ENCODE assay signal across 22 cellular contexts in the genomic region with DNA sequence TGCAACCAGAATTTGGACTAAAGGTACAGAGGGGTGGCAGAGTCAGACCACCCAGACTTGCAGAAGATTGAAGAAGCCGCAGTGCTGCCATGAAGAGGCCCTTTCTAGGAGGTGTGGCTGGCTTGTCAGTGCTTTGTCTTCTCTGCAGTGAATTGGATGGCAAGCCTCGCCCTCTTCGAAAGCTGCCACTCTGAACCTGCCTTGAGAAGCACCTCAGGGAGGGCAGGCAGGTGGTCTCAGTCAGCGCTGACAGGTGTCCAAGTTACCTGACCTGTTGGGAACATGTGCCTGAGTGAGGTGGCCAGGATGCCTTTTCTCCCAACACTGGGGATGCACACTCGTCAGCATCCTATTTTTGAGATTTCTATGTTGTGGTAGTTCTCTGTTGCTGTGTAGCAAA. TPM values are rescaled to one million over a fixed set of nuclear protein-coding genes. Genes with fewer than 3 reads are reported as not detected.
A peak's percentile ranks its signal among the peaks of the same experiment; 100 is the strongest.
DNase-seq lines count a peak whose midpoint lies in the region; ATAC-seq and TF ChIP-seq lines count a peak whose summit lies in the region.
"Had no signal": no experiment of that assay in that cellular context is flagged by ENCODE, and none has a peak within 500 bp of the region (broad histone marks: within the 10 kb centered on the region; RNA-seq: fewer than 3 reads in every experiment).

No MANE protein-coding gene starts in this region.

- peak overlapping the region; percentile 21 for H3K27ac Mint-ChIP-seq in T-helper 2 cell treated with Interferon-gamma antibody and Interleukin-4, amounts not matched to agents 5 μg/mL and 100 μg/mL, for 36 hours
- peak overlapping the region in 2 of 5 experiments; percentile 18 to 24 for H3K27ac Mint-ChIP-seq in brain
- no peak overlapping the region for H3K27ac Mint-ChIP-seq in Caco-2 (ENCODE audit: unreplicated experiment)
- H3K27ac Mint-ChIP-seq: activated naive CD4-positive, alpha-beta T cell treated with anti-CD3 and anti-CD28 coated beads, Interleukin-2, amount 50 U/mL, for 72 hours had no signal

- peaks cover 17% of the 10 kb centered on the region; the same call in 1 of the 2 replicates for H3F3A ChIP-seq in GM23248 (ENCODE audit: insufficient read depth)

- TF ChIP-seq POLR2A in gastrocnemius medialis (IDR thresholded peaks at IDR 0.05), result no peak

- H3K79me2 ChIP-seq in Karpas-422 (ENCODE audit: low read length) (peaks cover 99% of the 10 kb centered on the region), GM23248 (ENCODE audit: insufficient read depth) (peaks cover 99% of the 10 kb centered on the region)

- H3K36me3 ChIP-seq in Karpas-422 (ENCODE audit: insufficient read depth, low read length) (peaks cover 12% of the 10 kb centered on the region; the same call in 1 of the 2 replicates), gastrocnemius medialis (no peaks in the 10 kb centered on the region), Caco-2 (ENCODE audit: control insufficient read depth, insufficient read depth, low read length) (peaks cover 3% of the 10 kb centered on the region; the same call in 1 of the 2 replicates), GM23248 (ENCODE audit: low read depth) (no peaks in the 10 kb centered on the region)
- H3K36me3 ChIP-seq: brain microvascular endothelial cell, transverse colon had no signal

- H3K9ac ChIP-seq in Karpas-422 (ENCODE audit: low read length), result no peak overlapping the region
- H3K9ac ChIP-seq in GM23248, result no peak overlapping the region

- H3K27ac ChIP-seq in Karpas-422 (ENCODE audit: low read length), result no peak overlapping the region
- H3K27ac ChIP-seq in gastrocnemius medialis, result peak overlapping the region in 3 of 4 donors; percentile 19 to 55 (median 44)
- no peak overlapping the region for H3K27ac ChIP-seq in GM23248
- H3K27ac ChIP-seq: brain microvascular endothelial cell, transverse colon had no signal

- in situ Hi-C loops in gastrocnemius medialis (cut with MboI; ENCODE audit: low sequenced_read_pairs in 4 of 4) (loop anchor here in 1 of 4 donors (10.0 kb wide), 1 partner anchor 85 kb away; a partner anchor contains a TSS), GM23248 (cut with MboI) (no loop called here)

- POLR2A ChIA-PET in Caco-2 (lab: Charles Lee), result no interaction called here

- TF ChIP-seq CTCF in brain (conservative IDR thresholded peaks at IDR 0.05), result no peak
- TF ChIP-seq CTCF in gastrocnemius medialis (IDR thresholded peaks at IDR 0.05 in 4 of 5, conservative IDR thresholded peaks at IDR 0.05 in 1 of 5), result no peak
- no peak for TF ChIP-seq CTCF in Caco-2 (IDR thresholded peaks at IDR 0.05; ENCODE audit: insufficient read depth in 1 of 2, low read depth in 1 of 2, low read length in 1 of 2, severe bottlenecking in 1 of 2, unreplicated experiment in 1 of 2)

- intact Hi-C loops in gastrocnemius medialis (cut with DNase I; ENCODE audit: low total_unique reads), result loop anchor here (10.0 kb wide), 3 partner anchors 345 to 1295 kb away; a partner anchor contains a TSS
- intact Hi-C loops in Caco-2 (cut with micrococcal nuclease; ENCODE audit: unreplicated experiment), result no loop called here

- H4K20me1 ChIP-seq in Karpas-422 (ENCODE audit: insufficient read depth, low read depth, low read length), result peaks cover 55% of the 10 kb centered on the region
- H4K20me1 ChIP-seq in GM23248 (ENCODE audit: insufficient read depth), result peaks cover 3% of the 10 kb centered on the region; the same call in 1 of the 2 replicates

- no peaks in the 10 kb centered on the region for H3K9me3 ChIP-seq in Karpas-422 (ENCODE audit: low read length)
- H3K9me3 ChIP-seq in gastrocnemius medialis, result no peaks in the 10 kb centered on the region
- no peaks in the 10 kb centered on the region for H3K9me3 ChIP-seq in Caco-2
- no peaks in the 10 kb centered on the region for H3K9me3 ChIP-seq in GM23248 (ENCODE audit: low read depth)
- H3K9me3 ChIP-seq: transverse colon had no signal

- peak overlapping the region; percentile 10 for H3K4me2 ChIP-seq in Karpas-422 (ENCODE audit: low read depth, low read length, poor library complexity, severe bottlenecking)
- H3K4me2 ChIP-seq in GM23248 (ENCODE audit: unreplicated experiment), result no peak overlapping the region
- H3K4me2 ChIP-seq: smooth muscle cell had no signal

- no peak for DNase-seq in T-helper 2 cell treated with Interferon-gamma antibody and Interleukin-4, amounts not matched to agents 5 μg/mL and 100 μg/mL, for 36 hours (ENCODE audit: low spot score)
- no peak for DNase-seq in T-helper 2 cell
- DNase-seq in Karpas-422, result no peak
- DNase-seq in gastrocnemius medialis, result no peak
- no peak for DNase-seq in Caco-2
- no peak for DNase-seq in GM23248
- DNase-seq: 8988T; brain microvascular endothelial cell; cortex of kidney; GDM1; GOT3; NCI-H1694 treated with DMSO at 0.1 percent for 48 hours; NCI-H226; NCI-H774; stimulated activated CD4-positive, alpha-beta T cell treated with anti-CD3 and anti-CD28 coated beads, Interleukin-2, amount 100 ng/mL, for 48 hours; stimulated activated naive CD8-positive, alpha-beta T cell treated with anti-CD3 and anti-CD28 coated beads, Interleukin-15, amount 100 ng/mL, for 72 hours; transverse colon had no signal

- CTCF ChIA-PET in Caco-2 (lab: Charles Lee), result no interaction called here

- H2AFZ ChIP-seq in Karpas-422 (ENCODE audit: low read length) (no peak overlapping the region), GM23248 (no peak overlapping the region)

- H3K27me3 ChIP-seq in Karpas-422 (ENCODE audit: low read length) (no peaks in the 10 kb centered on the region), gastrocnemius medialis (no peaks in the 10 kb centered on the region), Caco-2 (replicated peaks; ENCODE audit: control insufficient read depth, insufficient read depth, low read length) (no peaks in the 10 kb centered on the region), GM23248 (replicated peaks; ENCODE audit: insufficient read depth) (no peaks in the 10 kb centered on the region)
- H3K27me3 ChIP-seq: brain microvascular endothelial cell, transverse colon had no signal

- H3K4me3 ChIP-seq in Karpas-422 (ENCODE audit: low read length) (no peak overlapping the region), gastrocnemius medialis (no peak overlapping the region), Caco-2 (ENCODE audit: low read depth, low read length) (no peak overlapping the region), GM23248 (no peak overlapping the region)
- H3K4me3 ChIP-seq: smooth muscle cell, transverse colon had no signal

- H3K36me3 Mint-ChIP-seq in T-helper 2 cell treated with Interferon-gamma antibody and Interleukin-4, amounts not matched to agents 5 μg/mL and 100 μg/mL, for 36 hours (ENCODE audit: low read depth), result peaks cover 32% of the 10 kb centered on the region
- H3K36me3 Mint-ChIP-seq in brain, result peaks cover 37% of the 10 kb centered on the region
- peaks cover 31% of the 10 kb centered on the region for H3K36me3 Mint-ChIP-seq in Caco-2 (ENCODE audit: insufficient read depth, unreplicated experiment)

- ATAC-seq in gastrocnemius medialis (no peak), HG03469 (IDR thresholded peaks at IDR 0.05; ENCODE audit: unreplicated experiment) (no peak)
- ATAC-seq: activated naive CD4-positive, alpha-beta T cell treated with anti-CD3 and anti-CD28 coated beads, Interleukin-2, amount 50 U/mL, for 72 hours; WTC11 had no signal

- BruUV-seq in Caco-2 (replicated peaks; lab: Mats Ljungman, UMichigan), result no TSS peak

- no peaks in the 10 kb centered on the region for H3K9me3 Mint-ChIP-seq in T-helper 2 cell treated with Interferon-gamma antibody and Interleukin-4, amounts not matched to agents 5 μg/mL and 100 μg/mL, for 36 hours
- H3K9me3 Mint-ChIP-seq in brain, result no peaks in the 10 kb centered on the region
- no peaks in the 10 kb centered on the region for H3K9me3 Mint-ChIP-seq in Caco-2 (ENCODE audit: unreplicated experiment)
- H3K9me3 Mint-ChIP-seq: activated naive CD4-positive, alpha-beta T cell treated with anti-CD3 and anti-CD28 coated beads, Interleukin-2, amount 50 U/mL, for 72 hours; stimulated activated naive CD8-positive, alpha-beta T cell treated with anti-CD3 and anti-CD28 coated beads, Interleukin-15, amount 100 ng/mL, for 72 hours; WTC11 had no signal

- no peaks in the 10 kb centered on the region for H3K27me3 Mint-ChIP-seq in T-helper 2 cell treated with Interferon-gamma antibody and Interleukin-4, amounts not matched to agents 5 μg/mL and 100 μg/mL, for 36 hours (ENCODE audit: low read depth)
- no peaks in the 10 kb centered on the region for H3K27me3 Mint-ChIP-seq in brain
- no peaks in the 10 kb centered on the region for H3K27me3 Mint-ChIP-seq in Caco-2 (ENCODE audit: insufficient read depth, unreplicated experiment)
- H3K27me3 Mint-ChIP-seq: stimulated activated naive CD8-positive, alpha-beta T cell treated with anti-CD3 and anti-CD28 coated beads, Interleukin-15, amount 100 ng/mL, for 72 hours had no signal

- peaks cover 76% of the 10 kb centered on the region for H3K4me1 Mint-ChIP-seq in T-helper 2 cell treated with Interferon-gamma antibody and Interleukin-4, amounts not matched to agents 5 μg/mL and 100 μg/mL, for 36 hours (ENCODE audit: low read depth)
- H3K4me1 Mint-ChIP-seq in brain, result peaks cover 97% of the 10 kb centered on the region
- H3K4me1 Mint-ChIP-seq in Caco-2 (ENCODE audit: low read depth, unreplicated experiment), result peaks cover 18% of the 10 kb centered on the region

- H3K4me1 ChIP-seq in Karpas-422 (ENCODE audit: low read length) (peaks cover 82% of the 10 kb centered on the region), gastrocnemius medialis (peaks cover 85 to 97% of the 10 kb centered on the region in 2 donors), Caco-2 (peaks cover 16% of the 10 kb centered on the region), GM23248 (ENCODE audit: insufficient read depth) (peaks cover 32% of the 10 kb centered on the region)

- WGBS in GM23248 (ENCODE audit: low coverage in 1 of 2, low lambda C conversion rate in 2 of 2, missing lambda C conversion rate in 2 of 2), 2 experiments, result 93 to 95% methylated on average over 5 of the region's 5 CpGs

- H3K9me2 ChIP-seq in Karpas-422 (replicated peaks; ENCODE audit: insufficient read depth, low read length) (no peaks in the 10 kb centered on the region), GM23248 (ENCODE audit: insufficient read depth) (no peaks in the 10 kb centered on the region)

- H3K4me3 Mint-ChIP-seq in T-helper 2 cell treated with Interferon-gamma antibody and Interleukin-4, amounts not matched to agents 5 μg/mL and 100 μg/mL, for 36 hours, result no peak overlapping the region
- H3K4me3 Mint-ChIP-seq in brain (peak overlapping the region in 4 of 5 experiments; percentile 6 to 93 (median 42)), Caco-2 (ENCODE audit: unreplicated experiment) (no peak overlapping the region)
- H3K4me3 Mint-ChIP-seq: WTC11 had no signal

RNA-seq across cellular contexts. Expression of a gene that starts 6.2 kb away (rescaled TPM):
- total RNA-seq in Karpas-422 (2014; rRNA removed; shearing (Covaris generic); ENCODE audit: low replicate concordance), result 38.1 and 45.3 TPM in 2 replicates
- 20.8 TPM for polyA plus RNA-seq in brain (ENCODE audit: insufficient read depth, low read depth, low replicate concordance)
- total RNA-seq in gastrocnemius medialis, result 10 to 100 TPM; 11.9 to 15.2 (median 12.7) TPM
- total RNA-seq in Caco-2 (2022), result 32.3 and 36.7 TPM in 2 replicates
- total RNA-seq in GM23248 (2014; rRNA removed; shearing (Covaris generic)), result 6.7 and 17.6 TPM in 2 replicates
- polyA plus RNA-seq in GM23248 (2016; fragmentation: Nextera tagmentation; extraction: Ambion mirVana), result 2.0 and 3.0 TPM in 2 replicates

Comparison
In these comparisons a context has a peak if more than half of its experiments do, and no peak if none do; other contexts are left out.
1. H3K4me3 Mint-ChIP-seq: peak in brain (4 of 5); none in T-helper 2 cell treated with Interferon-gamma antibody and Interleukin-4, amounts not matched to agents 5 μg/mL and 100 μg/mL, for 36 hours (single experiment) and Caco-2 (single experiment).
2. H3K27ac ChIP-seq: peak in gastrocnemius medialis (3 of 4); none in Karpas-422 (single experiment) and GM23248 (single experiment).